ENCODE assay signal across 14 cellular contexts in genomic region chr1:202086579-202087350, GRCh38. TPM values are rescaled to one million over a fixed set of nuclear protein-coding genes. Genes with fewer than 3 reads are reported as not detected.
DNase-seq lines count a peak whose midpoint lies in the region; ATAC-seq lines count a peak whose summit lies in the region.
"Had no signal": no experiment of that assay in that cellular context is flagged by ENCODE, and none has a peak within 500 bp of the region (broad histone marks: within the 10 kb centered on the region; RNA-seq: fewer than 3 reads in every experiment).

No MANE protein-coding gene starts in this region.

- peak overlapping the region; percentile 62 for H3K9ac ChIP-seq in iPS-15b (ENCODE audit: low read depth, low read length)

- H3K4me1 ChIP-seq in iPS-15b (ENCODE audit: control insufficient read depth, insufficient read depth, low read length): peaks cover 39% of the 10 kb centered on the region
- H3K4me1 ChIP-seq: psoas muscle had no signal

- H3K36me3 Mint-ChIP-seq in activated naive CD4-positive, alpha-beta T cell treated with anti-CD3 and anti-CD28 coated beads, Interleukin-2, amount 50 U/mL, for 72 hours: no peaks in the 10 kb centered on the region

- no peaks in the 10 kb centered on the region for H3K27me3 ChIP-seq in iPS-15b (ENCODE audit: control insufficient read depth, insufficient read depth, low read length)

- ATAC-seq in activated naive CD4-positive, alpha-beta T cell treated with anti-CD3 and anti-CD28 coated beads, Interleukin-2, amount 50 U/mL, for 72 hours: no peak
- no peak for ATAC-seq in GM21529 (IDR thresholded peaks at IDR 0.05; ENCODE audit: unreplicated experiment)

- DNase-seq in NCI-H187 (lab: John Stamatoyannopoulos, UW) (peak; percentile 59 to 62), NCI-H187 treated with DMSO at 0.1 percent for 48 hours (lab: John Stamatoyannopoulos, UW) (no peak), NCI-H69 (lab: John Stamatoyannopoulos, UW) (peak; percentile 92), superior temporal gyrus (ENCODE audit: extremely low spot score) (peak; percentile 34), glomerular visceral epithelial cell (ENCODE audit: extremely low spot score) (no peak)
- no peak for DNase-seq in activated naive CD4-positive, alpha-beta T cell treated with anti-CD3 and anti-CD28 coated beads, Interleukin-2, amount 50 U/mL, for 72 hours (ENCODE audit: low spot score in 2 of 2)
- DNase-seq: activated CD8-positive, alpha-beta memory T cell treated with anti-CD3 and anti-CD28 coated beads, Interleukin-2, amount 50 U/mL, for 4 hours; amniotic stem cell; GDM1; Kasumi-1; psoas muscle had no signal

- no peaks in the 10 kb centered on the region for H3K9me3 ChIP-seq in iPS-15b (ENCODE audit: control insufficient read depth, insufficient read depth, low read length)
- H3K9me3 ChIP-seq: psoas muscle had no signal

- H3K27ac Mint-ChIP-seq in activated naive CD4-positive, alpha-beta T cell treated with anti-CD3 and anti-CD28 coated beads, Interleukin-2, amount 50 U/mL, for 72 hours: peak overlapping the region in 1 of 2 donors; percentile 0
- H3K27ac Mint-ChIP-seq: T-helper 2 cell treated with Interferon-gamma antibody and Interleukin-4, amounts not matched to agents 5 μg/mL and 100 μg/mL, for 36 hours had no signal

- H3K36me3 ChIP-seq in iPS-15b (ENCODE audit: control insufficient read depth, insufficient read depth, low read length): no peaks in the 10 kb centered on the region

- no peaks in the 10 kb centered on the region for H3K9me3 Mint-ChIP-seq in activated naive CD4-positive, alpha-beta T cell treated with anti-CD3 and anti-CD28 coated beads, Interleukin-2, amount 50 U/mL, for 72 hours
- H3K9me3 Mint-ChIP-seq: T-helper 2 cell treated with Interferon-gamma antibody and Interleukin-4, amounts not matched to agents 5 μg/mL and 100 μg/mL, for 36 hours had no signal

- peak overlapping the region; percentile 35 for H3K4me3 ChIP-seq in iPS-15b (ENCODE audit: low read depth, low read length)
- H3K4me3 ChIP-seq: psoas muscle had no signal

RNA-seq across cellular contexts. Expression of gene GPR37L1, which starts 36.0 kb away (rescaled TPM):
- total RNA-seq in activated naive CD4-positive, alpha-beta T cell treated with anti-CD3 and anti-CD28 coated beads, Interleukin-2, amount 50 U/mL, for 72 hours: not detected
- total RNA-seq: psoas muscle had no signal

RNA-seq across cellular contexts. Expression of gene ARL8A, which starts 57.8 kb away (rescaled TPM):
- total RNA-seq in activated naive CD4-positive, alpha-beta T cell treated with anti-CD3 and anti-CD28 coated beads, Interleukin-2, amount 50 U/mL, for 72 hours: 10 to 100 TPM; 38.8 to 63.2 TPM

Comparison
In these comparisons a context has a peak if more than half of its experiments do, and no peak if none do; other contexts are left out.
1. DNase-seq: peak in NCI-H187 (2 of 2), NCI-H69 (single experiment) and superior temporal gyrus (single experiment); none in NCI-H187 treated with DMSO at 0.1 percent for 48 hours (single experiment), activated naive CD4-positive, alpha-beta T cell treated with anti-CD3 and anti-CD28 coated beads, Interleukin-2, amount 50 U/mL, for 72 hours (0 of 2) and glomerular visceral epithelial cell (single experiment).